In the genomic region with DNA sequence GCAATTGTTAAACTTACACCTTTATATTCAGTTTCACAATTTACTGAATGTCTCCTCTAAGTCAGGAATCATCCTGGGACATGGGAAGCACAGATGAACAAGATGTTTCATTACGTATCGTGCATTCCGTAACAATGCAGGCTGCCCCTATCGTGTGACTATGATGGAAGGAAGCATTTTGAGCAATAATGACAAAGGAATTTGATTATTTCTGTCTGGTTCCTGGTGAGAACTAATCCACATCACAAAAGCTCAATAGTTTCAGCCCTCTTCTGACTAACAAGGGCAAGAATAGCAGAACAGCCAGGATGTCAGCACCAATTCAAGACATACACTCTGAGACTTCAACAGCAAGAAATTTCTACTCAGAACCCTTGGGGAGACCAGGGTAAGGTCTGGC, we compare ENCODE assay signal across 14 cellular contexts. TPM values are rescaled to one million over a fixed set of nuclear protein-coding genes. Genes with fewer than 3 reads are reported as not detected.
DNase-seq lines count a peak whose midpoint lies in the region; ATAC-seq, FAIRE-seq and TF ChIP-seq lines count a peak whose summit lies in the region.
"Had no signal": no experiment of that assay in that cellular context is flagged by ENCODE, and none has a peak within 500 bp of the region (broad histone marks: within the 10 kb centered on the region; RNA-seq: fewer than 3 reads in every experiment).

No MANE protein-coding gene starts in this region.

- POLR2A ChIA-PET in HEK293 (lab: Yijun Ruan, JAX) (interaction anchor here (1.5 to 1.8 kb wide), 2 partner anchors 14 to 17 kb away, joined by 5 to 13 read pairs; a partner anchor contains a TSS), GM12878 (lab: Charles Lee) (interaction anchor here (1.2 to 2.3 kb wide), 3 partner anchors 10 to 14 kb away, joined by 3 to 9 read pairs (median 6); no protein-coding TSS in a partner anchor)

- dilution Hi-C loops in keratinocyte (cut with MboI; ENCODE audit: extremely low pct_ligation_motif_present, low sequenced_read_pairs): no loop called here

- 74% methylated on average over 4 of the region's 4 CpGs for WGBS in GM12878 (ENCODE audit: insufficient coverage, insufficient replicate concordance, low lambda C conversion rate, missing lambda C conversion rate)

- H3K4me2 ChIP-seq in GM12878 (ENCODE audit: control insufficient read depth, insufficient read depth) (no peak overlapping the region), keratinocyte (ENCODE audit: control insufficient read depth, extremely low read depth, insufficient read depth, low read depth, low read length) (peak overlapping the region; percentile 70)

- SMC1A ChIA-PET in GM12878 (lab: Charles Lee; ENCODE audit: uncharacterized antibody, unreplicated experiment): interaction anchor here (1.9 to 2.2 kb wide), 3 partner anchors 10 to 14 kb away, joined by 5 to 12 read pairs (median 10); a partner anchor contains a TSS

- TF ChIP-seq EP300 in GM12878 (IDR thresholded peaks at IDR 0.05; ENCODE audit: borderline replicate concordance in 1 of 2, control insufficient read depth in 1 of 2, low read depth in 2 of 2, low read length in 2 of 2): no peak

- RAD21 ChIA-PET in GM12878 (lab: Charles Lee; ENCODE audit: unreplicated experiment): interaction anchor here (0.6 to 1.6 kb wide), 3 partner anchors 14 to 18 kb away, joined by 3 to 8 read pairs (median 3); a partner anchor contains a TSS

- H3K79me2 ChIP-seq in GM12878 (ENCODE audit: control insufficient read depth, insufficient read depth, low read length) (peaks cover 28% of the 10 kb centered on the region), keratinocyte (ENCODE audit: control insufficient read depth, insufficient read depth, low read length) (peaks cover 61% of the 10 kb centered on the region)

- in situ Hi-C loops in GM12878 (cut with MboI): no loop called here

- no peaks in the 10 kb centered on the region for H3K9me1 ChIP-seq in keratinocyte (ENCODE audit: control insufficient read depth, extremely low read depth, insufficient read depth, low read length)

- intact Hi-C loops in GM12878 (cut with micrococcal nuclease; ENCODE audit: unreplicated experiment): no loop called here
- intact Hi-C loops in Right ventricle myocardium inferior (cut with DNase I): no loop called here

- H2AFZ ChIP-seq in GM12878 (ENCODE audit: control insufficient read depth, low read depth, low read length) (no peak overlapping the region), keratinocyte (ENCODE audit: control insufficient read depth, low read length) (no peak overlapping the region)

- CTCF ChIA-PET in HEK293 (lab: Yijun Ruan, JAX): interaction anchor here (1.2 to 1.7 kb wide), 4 partner anchors 13 to 330 kb away, joined by 3 to 5 read pairs (median 4); no protein-coding TSS in a partner anchor
- CTCF ChIA-PET in GM12878 (lab: Yijun Ruan, JAX): interaction anchor here (1.2 to 1.8 kb wide), 5 partner anchors 10 to 618 kb away, joined by 3 to 6 read pairs (median 4); no protein-coding TSS in a partner anchor

- no peak for TF ChIP-seq POLR2A in GM12878 (IDR thresholded peaks at IDR 0.05; ENCODE audit: low read depth, low read length)

- H4K20me1 ChIP-seq in GM12878 (ENCODE audit: control insufficient read depth, insufficient read depth) (no peaks in the 10 kb centered on the region), keratinocyte (ENCODE audit: control insufficient read depth, extremely low read depth, insufficient read depth, low read length) (no peaks in the 10 kb centered on the region)

- peaks cover 6 to 41% of the 10 kb centered on the region in 2 experiments for H3K36me3 ChIP-seq in HEK293 (ENCODE audit: control insufficient read depth in 2 of 2, insufficient read depth in 1 of 2, low read length in 2 of 2)
- peaks cover 1 to 12% of the 10 kb centered on the region in 2 experiments; a peak in 3 of 4 replicates for H3K36me3 ChIP-seq in GM12878 (ENCODE audit: control insufficient read depth in 2 of 2, insufficient read depth in 2 of 2, low read length in 1 of 2)
- peaks cover 9 to 20% of the 10 kb centered on the region in 2 experiments for H3K36me3 ChIP-seq in keratinocyte (ENCODE audit: control insufficient read depth in 2 of 2, extremely low read depth in 1 of 2, insufficient read depth in 2 of 2, low read length in 2 of 2)

- H3K27me3 ChIP-seq in GM12878 (replicated peaks in 1 of 2; ENCODE audit: control insufficient read depth in 2 of 2, insufficient read depth in 2 of 2, low read length in 1 of 2) (no peaks in the 10 kb centered on the region), keratinocyte (ENCODE audit: control insufficient read depth, extremely low read depth, insufficient read depth, low read length) (no peaks in the 10 kb centered on the region)
- H3K27me3 ChIP-seq: MG63 had no signal

- ATAC-seq in GM12878 (no peak), GM21717 (IDR thresholded peaks at IDR 0.05; ENCODE audit: unreplicated experiment) (no peak), Right ventricle myocardium inferior (no peak)

- no peak for TF ChIP-seq RAD21 in GM12878 (IDR thresholded peaks at IDR 0.05; ENCODE audit: insufficient read depth, low read depth, low read length)

- no peak for TF ChIP-seq CTCF in AG10803 (conservative IDR thresholded peaks at IDR 0.05; ENCODE audit: low read length)
- TF ChIP-seq CTCF in HEK293 (tag by site-specific recombination; IDR thresholded peaks at IDR 0.05): no peak
- no peak for TF ChIP-seq CTCF in GM12878 (IDR thresholded peaks at IDR 0.05 in 2 of 3, conservative IDR thresholded peaks at IDR 0.05 in 1 of 3; ENCODE audit: control insufficient read depth in 2 of 3, extremely low read depth in 1 of 3, insufficient read depth in 1 of 3, low read depth in 3 of 3, low read length in 3 of 3)
- no peak for TF ChIP-seq CTCF in keratinocyte (optimal IDR thresholded peaks at IDR 0.05 in 1 of 3, IDR thresholded peaks at IDR 0.05 in 1 of 3, conservative IDR thresholded peaks at IDR 0.05 in 1 of 3; ENCODE audit: extremely low read depth in 1 of 3, insufficient read depth in 2 of 3, low read length in 3 of 3)

- H3K4me3 ChIP-seq in AG10803 (ENCODE audit: low read length): no peak overlapping the region
- H3K4me3 ChIP-seq in HEK293 (ENCODE audit: low read depth, low read length): no peak overlapping the region
- H3K4me3 ChIP-seq in GM12878: no peak overlapping the region
- H3K4me3 ChIP-seq in keratinocyte (ENCODE audit: control insufficient read depth in 2 of 3, extremely low read depth in 1 of 3, insufficient read depth in 2 of 3, low read depth in 1 of 3, low read length in 3 of 3): peak overlapping the region in 1 of 3 experiments; percentile 15
- H3K4me3 ChIP-seq: MG63, mucosa of descending colon had no signal

- FAIRE-seq in GM12878 (lab: Jason Lieb, UNC): no peak
- FAIRE-seq in keratinocyte (lab: Jason Lieb, UNC): peak; percentile 56
- FAIRE-seq: urothelium cell line had no signal

- H3K4me1 ChIP-seq in HEK293 (ENCODE audit: control insufficient read depth, insufficient read depth, low read length): peaks cover 8% of the 10 kb centered on the region
- peaks cover 34% of the 10 kb centered on the region for H3K4me1 ChIP-seq in GM12878 (ENCODE audit: control insufficient read depth, insufficient read depth, low read length)
- H3K4me1 ChIP-seq in keratinocyte (ENCODE audit: control insufficient read depth, extremely low read depth, insufficient read depth, low read length): peaks cover 53% of the 10 kb centered on the region

- H3K27ac ChIP-seq in HEK293 (ENCODE audit: extremely low read depth, low read depth, low read length) (no peak overlapping the region), GM12878 (ENCODE audit: control insufficient read depth, insufficient read depth) (peak overlapping the region; percentile 75; the same call in 1 of the 2 replicates), keratinocyte (ENCODE audit: control insufficient read depth, insufficient read depth, low read length) (peak overlapping the region; percentile 96), substantia nigra (ENCODE audit: low read depth, low read length, poor library complexity, severe bottlenecking) (no peak overlapping the region)

- DNase-seq in AG10803 (ENCODE audit: low read depth) (peak; percentile 96), GM12878 (ENCODE audit: low read depth, low spot score) (no peak), keratinocyte (ENCODE audit: low read depth, low spot score) (no peak), NCI-H2227 (lab: John Stamatoyannopoulos, UW; ENCODE audit: unreplicated experiment) (no peak), Right ventricle myocardium inferior (ENCODE audit: missing footprints) (no peak), substantia nigra (lab: John Stamatoyannopoulos, UW) (no peak)
- DNase-seq: CD4-positive, alpha-beta T cell; effector CD4-positive, alpha-beta T cell; MG63; NCI-H510A treated with DMSO at 0.1 percent for 48 hours had no signal

- no TSS peak for BruUV-seq in GM12878 (replicated peaks; lab: Mats Ljungman, UMichigan)

- H3K9ac ChIP-seq in GM12878 (ENCODE audit: control insufficient read depth, insufficient read depth, low read length): no peak overlapping the region
- H3K9ac ChIP-seq in keratinocyte (ENCODE audit: control insufficient read depth, extremely low read depth, insufficient read depth, low read length): peak overlapping the region; percentile 73

- no peaks in the 10 kb centered on the region for H3K9me3 ChIP-seq in HEK293 (ENCODE audit: control insufficient read depth, insufficient read depth, low read depth, low read length)
- no peaks in the 10 kb centered on the region for H3K9me3 ChIP-seq in GM12878 (replicated peaks; ENCODE audit: control insufficient read depth, insufficient read depth, low read length)
- H3K9me3 ChIP-seq in keratinocyte (ENCODE audit: control insufficient read depth, low read depth, low read length): no peaks in the 10 kb centered on the region
- H3K9me3 ChIP-seq: MG63, mucosa of descending colon had no signal

RNA-seq across cellular contexts. Expression of a gene that starts 14.5 kb away (rescaled TPM):
- total RNA-seq in GM12878 (2013; cell fraction: nucleolus; rRNA removed): 75.1 and 77.2 TPM in 2 replicates
- total RNA-seq in GM12878 (2014; rRNA removed) (41.3 and 44.7 TPM in 2 replicates), GM12878 (2014; rRNA removed; fragmentation: Illumina TruSeq; extraction: Trizol) (24.2 and 25.8 TPM in 2 replicates), GM12878 (2021) (62.7 and 63.4 TPM in 2 replicates), Right ventricle myocardium inferior (18.4 TPM)
- polyA plus RNA-seq in GM12878 (2011; ENCODE audit: low read depth): 18.1 TPM
- polyA plus RNA-seq in GM12878 (2011; rRNA removed) (22.5 and 46.8 TPM in 2 replicates), GM12878 (2014; fragmentation: Illumina TruSeq; extraction: Trizol) (24.5 and 36.9 TPM in 2 replicates), GM12878 (2014; fragmentation: Nextera tagmentation; extraction: Ambion mirVana) (10 to 100 TPM; 31.1 to 44.9 TPM), GM12878 (2014; rRNA removed) (49.1 and 51.4 TPM in 2 replicates), GM12878 (2016; fragmentation: Nextera tagmentation; extraction: Ambion mirVana) (10 to 100 TPM; 48.3 to 54.9 TPM), keratinocyte (25.5 to 36.6 TPM (median 26.4 TPM) in 3 replicates)
- polyA plus RNA-seq in GM12878 (2011; cell fraction: cytosol; rRNA removed): 66.2 and 74.7 TPM in 2 replicates
- 157 and 166 TPM in 2 replicates for polyA plus RNA-seq in GM12878 (2011; cell fraction: nucleus; rRNA removed)
- 34.4 and 39.1 TPM in 2 replicates for polyA plus RNA-seq in GM12878 (2012)
- 28.3 and 51.8 TPM in 2 replicates for polyA minus RNA-seq in GM12878 (2011; rRNA and poly(A)+ RNA removed)
- 19.8 and 21.5 TPM in 2 replicates for polyA minus RNA-seq in GM12878 (2011; cell fraction: cytosol; rRNA and poly(A)+ RNA removed)
- 24.8 and 28.7 TPM in 2 replicates for polyA minus RNA-seq in GM12878 (2011; cell fraction: nucleus; rRNA and poly(A)+ RNA removed)
- 13.3 TPM for polyA plus RNA-seq in keratinocyte (2011; ENCODE audit: low read depth)
- 18.1 and 21.8 TPM in 2 replicates for polyA plus RNA-seq in keratinocyte (2011; cell fraction: cytosol; rRNA removed)
- polyA plus RNA-seq in keratinocyte (2011; cell fraction: nucleus; rRNA removed): 75.7 and 82.6 TPM in 2 replicates
- 29.1 and 32.1 TPM in 2 replicates for polyA plus RNA-seq in keratinocyte (2012; ENCODE audit: low replicate concordance)
- polyA minus RNA-seq in keratinocyte: 23.8 to 42.9 TPM (median 34.6 TPM) in 3 replicates
- 36.1 TPM for polyA minus RNA-seq in keratinocyte (2011; cell fraction: cytosol; rRNA and poly(A)+ RNA removed)
- polyA minus RNA-seq in keratinocyte (2011; cell fraction: nucleus; rRNA and poly(A)+ RNA removed): 36.1 and 36.8 TPM in 2 replicates

Comparison
In these comparisons a context has a peak if more than half of its experiments do, and no peak if none do; other contexts are left out.
1. H3K27ac ChIP-seq: peak in GM12878 (single experiment) and keratinocyte (single experiment); none in HEK293 (single experiment) and substantia nigra (single experiment).